30 cellular contexts compared by ENCODE assay signal in the genomic region with DNA sequence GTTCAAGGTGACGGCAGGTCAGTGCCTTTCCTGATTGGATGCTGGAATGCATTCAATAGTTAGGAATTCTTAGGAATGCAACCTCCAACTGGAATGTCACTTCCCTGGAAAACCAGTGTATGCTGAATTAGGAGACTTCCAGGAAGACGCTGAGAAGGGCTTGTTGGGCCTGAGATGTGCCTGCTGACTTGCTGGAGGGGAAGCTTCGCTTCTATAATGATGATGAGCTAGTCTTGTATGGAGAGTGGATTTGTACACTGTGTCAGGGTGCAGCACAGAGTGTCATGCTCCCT. TPM values are rescaled to one million over a fixed set of nuclear protein-coding genes. Genes with fewer than 3 reads are reported as not detected.
"Had no signal": no experiment of that assay in that cellular context is flagged by ENCODE, and none has a peak within 500 bp of the region (broad histone marks: within the 10 kb centered on the region; RNA-seq: fewer than 3 reads in every experiment).

No MANE protein-coding gene starts in this region.

- H3K27ac ChIP-seq: epithelial cell of prostate, esophagus squamous epithelium, neutrophil, pancreas, psoas muscle, spleen, transverse colon had no signal

- H3K27ac Mint-ChIP-seq: activated CD4-positive, alpha-beta memory T cell treated with anti-CD3 and anti-CD28 coated beads, Interleukin-2, amount 10 ng/mL, durations not matched to agents 7 days and 5 days; activated CD4-positive, alpha-beta T cell treated with anti-CD3 and anti-CD28 coated beads, Interleukin-2, amount 10 ng/mL, durations not matched to agents 7 days and 5 days; activated naive CD4-positive, alpha-beta T cell treated with anti-CD3 and anti-CD28 coated beads for 36 hours; activated naive CD8-positive, alpha-beta T cell treated with anti-CD3 and anti-CD28 coated beads, Interleukin-2, amount 10 ng/mL, durations not matched to agents 7 days and 5 days; activated T-helper 2 cell treated with anti-CD3 and anti-CD28 coated beads, Interferon-gamma antibody, Interleukin-2, Interleukin-4, amounts not matched to agents 10 μg/mL and 5 μg/mL and 100 μg/mL, durations not matched to agents 14 hours and 24 hours and 36 hours; dendritic cell treated with granulocyte-macrophage colony-stimulating factor and Interleukin-4, amounts not matched to agents 40 ng/mL and 50 ng/mL, for 4 days; mesothelial cell of epicardium; naive B cell; T-helper 17 cell had no signal

- H3K4me1 Mint-ChIP-seq: naive B cell had no signal

- FAIRE-seq: endometrium, islet of Langerhans, pancreas had no signal

- H3K36me3 Mint-ChIP-seq: activated naive CD8-positive, alpha-beta T cell treated with anti-CD3 and anti-CD28 coated beads, Interleukin-2, amount 10 ng/mL, durations not matched to agents 7 days and 5 days; mesothelial cell of epicardium; naive B cell had no signal

- H3K4me3 ChIP-seq: esophagus squamous epithelium, pancreas, psoas muscle, spleen, testis, transverse colon had no signal

- H3K27me3 ChIP-seq: pancreas, testis, transverse colon had no signal

- H3K4me1 ChIP-seq: esophagus squamous epithelium, pancreas, psoas muscle, spleen had no signal

- H3K9me3 Mint-ChIP-seq: activated CD4-positive, alpha-beta memory T cell treated with anti-CD3 and anti-CD28 coated beads, Interleukin-2, amount 10 ng/mL, durations not matched to agents 7 days and 5 days; activated CD4-positive, alpha-beta T cell treated with anti-CD3 and anti-CD28 coated beads, Interleukin-2, amount 10 ng/mL, durations not matched to agents 7 days and 5 days; activated naive CD4-positive, alpha-beta T cell treated with anti-CD3 and anti-CD28 coated beads for 36 hours; activated naive CD8-positive, alpha-beta T cell treated with anti-CD3 and anti-CD28 coated beads, Interleukin-2, amount 10 ng/mL, durations not matched to agents 7 days and 5 days; activated T-cell treated with anti-CD3 and anti-CD28 coated beads, Interleukin-2, amount 50 U/mL, for 4 hours; activated T-helper 2 cell treated with anti-CD3 and anti-CD28 coated beads, Interferon-gamma antibody, Interleukin-2, Interleukin-4, amounts not matched to agents 10 μg/mL and 5 μg/mL and 100 μg/mL, durations not matched to agents 14 hours and 24 hours and 36 hours; dendritic cell treated with granulocyte-macrophage colony-stimulating factor and Interleukin-4, amounts not matched to agents 40 ng/mL and 50 ng/mL, for 4 days; mesothelial cell of epicardium; naive B cell; nephron progenitor cell had no signal

- H3K9me3 ChIP-seq: esophagus squamous epithelium, neutrophil, pancreas, psoas muscle, spleen, testis, transverse colon had no signal

- H3K4me3 Mint-ChIP-seq: activated CD4-positive, alpha-beta memory T cell treated with anti-CD3 and anti-CD28 coated beads, Interleukin-2, amount 10 ng/mL, durations not matched to agents 7 days and 5 days; activated CD4-positive, alpha-beta T cell treated with anti-CD3 and anti-CD28 coated beads, Interleukin-2, amount 10 ng/mL, durations not matched to agents 7 days and 5 days; activated naive CD4-positive, alpha-beta T cell treated with anti-CD3 and anti-CD28 coated beads for 36 hours; activated naive CD8-positive, alpha-beta T cell treated with anti-CD3 and anti-CD28 coated beads, Interleukin-2, amount 10 ng/mL, durations not matched to agents 7 days and 5 days; activated T-cell treated with anti-CD3 and anti-CD28 coated beads, Interleukin-2, amount 50 U/mL, for 4 hours; dendritic cell treated with granulocyte-macrophage colony-stimulating factor and Interleukin-4, amounts not matched to agents 40 ng/mL and 50 ng/mL, for 4 days; mesothelial cell of epicardium; naive B cell; nephron progenitor cell; T-helper 17 cell had no signal

- ATAC-seq: left cardiac atrium, left ventricle myocardium superior, pancreas, psoas muscle, T-helper 17 cell had no signal

- DNase-seq: activated CD4-positive, alpha-beta memory T cell treated with anti-CD3 and anti-CD28 coated beads, Interleukin-2, amount 10 ng/mL, durations not matched to agents 7 days and 5 days; activated CD4-positive, alpha-beta T cell treated with anti-CD3 and anti-CD28 coated beads, Interleukin-2, amount 10 ng/mL, durations not matched to agents 7 days and 5 days; activated CD4-positive, CD25-positive, alpha-beta regulatory T cell treated with anti-CD3 and anti-CD28 coated beads, Interleukin-2, amount 50 U/mL, for 72 hours; activated naive CD4-positive, alpha-beta T cell treated with anti-CD3 and anti-CD28 coated beads for 36 hours; activated naive CD8-positive, alpha-beta T cell treated with anti-CD3 and anti-CD28 coated beads, Interleukin-2, amount 10 ng/mL, durations not matched to agents 7 days and 5 days; activated T-cell treated with anti-CD3 and anti-CD28 coated beads, Interleukin-2, amount 50 U/mL, for 4 hours; central memory CD4-positive, alpha-beta T cell; effector CD4-positive, alpha-beta T cell; esophagus squamous epithelium; left cardiac atrium; left ventricle myocardium superior; naive B cell; nephron progenitor cell; psoas muscle; stimulated activated CD4-positive, alpha-beta T cell treated with anti-CD3 and anti-CD28 coated beads, Interleukin-4, amount 100 ng/mL, for 1 hour; stimulated activated naive CD8-positive, alpha-beta T cell treated with anti-CD3 and anti-CD28 coated beads, Interleukin-15, Interleukin-2, amounts not matched to agents 100 U/mL and 50 U/mL, for 24 hours; T-helper 17 cell; T1000; testis; transverse colon had no signal

- H3K36me3 ChIP-seq: esophagus squamous epithelium, neutrophil, pancreas, spleen, transverse colon had no signal

RNA-seq across cellular contexts. Expression of a gene that starts 45.6 kb away (rescaled TPM):
- total RNA-seq: mammary epithelial cell had no signal
- polyA plus RNA-seq: mammary epithelial cell had no signal
